ENCODE assay signal across 3 cellular contexts in genomic region chr4:185511243-185511642, GRCh38. TPM values are rescaled to one million over a fixed set of nuclear protein-coding genes. Genes with fewer than 3 reads are reported as not detected.
"Had no signal": no experiment of that assay in that cellular context is flagged by ENCODE, and none has a peak within 500 bp of the region (broad histone marks: within the 10 kb centered on the region; RNA-seq: fewer than 3 reads in every experiment).

No MANE protein-coding gene starts in this region.

RNA-seq across cellular contexts. Expression of gene PDLIM3, which starts 24.1 kb away (rescaled TPM):
- total RNA-seq: natural killer cell had no signal
- polyA plus RNA-seq: keratinocyte had no signal

RNA-seq across cellular contexts. Expression of gene CCDC110, which starts 39.7 kb away (rescaled TPM):
- total RNA-seq: mononuclear cell, natural killer cell had no signal
- polyA plus RNA-seq: keratinocyte had no signal
